ENCODE assay signal across 10 cellular contexts in genomic region chr7:36949711-36950600, GRCh38.
A peak's percentile ranks its signal among the peaks of the same experiment; 100 is the strongest.
DNase-seq lines count a peak whose midpoint lies in the region; ATAC-seq, FAIRE-seq and TF ChIP-seq lines count a peak whose summit lies in the region.
"Had no signal": no experiment of that assay in that cellular context is flagged by ENCODE, and none has a peak within 500 bp of the region (broad histone marks: within the 10 kb centered on the region; RNA-seq: fewer than 3 reads in every experiment).

No MANE protein-coding gene starts in this region.

- peaks cover 59 to 88% (median 83%) of the 10 kb centered on the region in 5 donors for H3K36me3 Mint-ChIP-seq in naive thymus-derived CD4-positive, alpha-beta T cell
- H3K36me3 Mint-ChIP-seq in T-helper 2 cell treated with Interferon-gamma antibody and Interleukin-4, amounts not matched to agents 5 μg/mL and 100 μg/mL, for 36 hours (ENCODE audit: low read depth) = peaks cover 65% of the 10 kb centered on the region

- H3K36me3 ChIP-seq in naive thymus-derived CD4-positive, alpha-beta T cell (ENCODE audit: control insufficient read depth in 2 of 3, insufficient read depth in 3 of 3, low read length in 3 of 3) = peaks cover 0 to 18% (median 0%) of the 10 kb centered on the region in 3 experiments
- H3K36me3 ChIP-seq in suprapubic skin = no peaks in the 10 kb centered on the region

- no peaks in the 10 kb centered on the region for H3K27me3 ChIP-seq in naive thymus-derived CD4-positive, alpha-beta T cell (ENCODE audit: control insufficient read depth in 2 of 2, insufficient read depth in 2 of 2, low read length in 2 of 2)
- no peaks in the 10 kb centered on the region for H3K27me3 ChIP-seq in suprapubic skin

- H3K9me3 ChIP-seq in naive thymus-derived CD4-positive, alpha-beta T cell (ENCODE audit: control insufficient read depth in 2 of 3, low read length in 3 of 3) = peaks cover 0 to 28% (median 11%) of the 10 kb centered on the region in 3 experiments
- H3K9me3 ChIP-seq in suprapubic skin = no peaks in the 10 kb centered on the region

- TF ChIP-seq CTCF in suprapubic skin (IDR thresholded peaks at IDR 0.05) = no peak

- ATAC-seq in naive thymus-derived CD4-positive, alpha-beta T cell = peak; percentile 64
- ATAC-seq in GM18511 (IDR thresholded peaks at IDR 0.05; ENCODE audit: unreplicated experiment) = no peak

- H3K9me3 Mint-ChIP-seq in naive thymus-derived CD4-positive, alpha-beta T cell = peaks cover 20 to 89% (median 41%) of the 10 kb centered on the region in 11 donors
- peaks cover 25% of the 10 kb centered on the region for H3K9me3 Mint-ChIP-seq in T-helper 2 cell treated with Interferon-gamma antibody and Interleukin-4, amounts not matched to agents 5 μg/mL and 100 μg/mL, for 36 hours

- 57% methylated on average over 8 of the region's 8 CpGs for WGBS in suprapubic skin

- no peak for TF ChIP-seq POLR2A in suprapubic skin (IDR thresholded peaks at IDR 0.05)

- intact Hi-C loops in naive thymus-derived CD4-positive, alpha-beta T cell (cut with micrococcal nuclease) = no loop called here

- no peak overlapping the region for H3K4me3 ChIP-seq in naive thymus-derived CD4-positive, alpha-beta T cell (ENCODE audit: low read length)
- no peak overlapping the region for H3K4me3 ChIP-seq in suprapubic skin

- H3K4me1 Mint-ChIP-seq in naive thymus-derived CD4-positive, alpha-beta T cell = peaks cover 18 to 41% (median 23%) of the 10 kb centered on the region in 7 donors
- peaks cover 5% of the 10 kb centered on the region for H3K4me1 Mint-ChIP-seq in T-helper 2 cell treated with Interferon-gamma antibody and Interleukin-4, amounts not matched to agents 5 μg/mL and 100 μg/mL, for 36 hours (ENCODE audit: low read depth)

- no peaks in the 10 kb centered on the region for H3K27me3 Mint-ChIP-seq in naive thymus-derived CD4-positive, alpha-beta T cell
- no peaks in the 10 kb centered on the region for H3K27me3 Mint-ChIP-seq in T-helper 2 cell treated with Interferon-gamma antibody and Interleukin-4, amounts not matched to agents 5 μg/mL and 100 μg/mL, for 36 hours (ENCODE audit: low read depth)

- no peaks in the 10 kb centered on the region for H3K4me1 ChIP-seq in naive thymus-derived CD4-positive, alpha-beta T cell (ENCODE audit: control insufficient read depth in 2 of 2, insufficient read depth in 2 of 2, low read length in 2 of 2)
- H3K4me1 ChIP-seq in suprapubic skin = no peaks in the 10 kb centered on the region

- TF ChIP-seq EP300 in suprapubic skin (IDR thresholded peaks at IDR 0.05) = no peak

- POLR2A ChIA-PET in naive thymus-derived CD4-positive, alpha-beta T cell (lab: Charles Lee) = interaction anchor here (0.6 to 0.8 kb wide), 2 partner anchors 21 to 161 kb away, joined by 3 read pairs; no protein-coding TSS in a partner anchor

- DNase-seq in GM18507 (ENCODE audit: extremely low spot score, insufficient read length, low read depth) = no peak
- peak; percentile 74 for DNase-seq in NCI-H146 (lab: John Stamatoyannopoulos, UW)
- DNase-seq in naive thymus-derived CD4-positive, alpha-beta T cell = no peak
- no peak for DNase-seq in T-helper 2 cell treated with Interferon-gamma antibody and Interleukin-4, amounts not matched to agents 5 μg/mL and 100 μg/mL, for 36 hours (ENCODE audit: low spot score)
- no peak for DNase-seq in suprapubic skin (ENCODE audit: low spot score in 2 of 2)
- DNase-seq in NCI-H1436 (lab: John Stamatoyannopoulos, UW) = no peak
- DNase-seq: activated T-cell treated with anti-CD3 and anti-CD28 coated beads, Interleukin-2, amount 50 U/mL, for 48 hours; NCI-H1436 treated with DMSO at 0.1 percent for 48 hours had no signal

- H3K27ac ChIP-seq in cingulate gyrus (ENCODE audit: low read depth, low read length) (peak overlapping the region; percentile 16), suprapubic skin (no peak overlapping the region)
- H3K27ac ChIP-seq in naive thymus-derived CD4-positive, alpha-beta T cell (ENCODE audit: low read depth, low read length) = no peak overlapping the region

- FAIRE-seq in GM18507 (lab: Jason Lieb, UNC) = peak; percentile 39

- H3K4me3 Mint-ChIP-seq in naive thymus-derived CD4-positive, alpha-beta T cell = peak overlapping the region in 1 of 10 donors; percentile 0
- H3K4me3 Mint-ChIP-seq in T-helper 2 cell treated with Interferon-gamma antibody and Interleukin-4, amounts not matched to agents 5 μg/mL and 100 μg/mL, for 36 hours = no peak overlapping the region

- CTCF ChIA-PET in naive thymus-derived CD4-positive, alpha-beta T cell (lab: Charles Lee) = no interaction called here

- H3K27ac Mint-ChIP-seq in naive thymus-derived CD4-positive, alpha-beta T cell = peak overlapping the region in 4 of 9 donors; percentile 4 to 86 (median 39)
- no peak overlapping the region for H3K27ac Mint-ChIP-seq in T-helper 2 cell treated with Interferon-gamma antibody and Interleukin-4, amounts not matched to agents 5 μg/mL and 100 μg/mL, for 36 hours
